Comparison of ENCODE assay signal across 8 cellular contexts in the genomic region with DNA sequence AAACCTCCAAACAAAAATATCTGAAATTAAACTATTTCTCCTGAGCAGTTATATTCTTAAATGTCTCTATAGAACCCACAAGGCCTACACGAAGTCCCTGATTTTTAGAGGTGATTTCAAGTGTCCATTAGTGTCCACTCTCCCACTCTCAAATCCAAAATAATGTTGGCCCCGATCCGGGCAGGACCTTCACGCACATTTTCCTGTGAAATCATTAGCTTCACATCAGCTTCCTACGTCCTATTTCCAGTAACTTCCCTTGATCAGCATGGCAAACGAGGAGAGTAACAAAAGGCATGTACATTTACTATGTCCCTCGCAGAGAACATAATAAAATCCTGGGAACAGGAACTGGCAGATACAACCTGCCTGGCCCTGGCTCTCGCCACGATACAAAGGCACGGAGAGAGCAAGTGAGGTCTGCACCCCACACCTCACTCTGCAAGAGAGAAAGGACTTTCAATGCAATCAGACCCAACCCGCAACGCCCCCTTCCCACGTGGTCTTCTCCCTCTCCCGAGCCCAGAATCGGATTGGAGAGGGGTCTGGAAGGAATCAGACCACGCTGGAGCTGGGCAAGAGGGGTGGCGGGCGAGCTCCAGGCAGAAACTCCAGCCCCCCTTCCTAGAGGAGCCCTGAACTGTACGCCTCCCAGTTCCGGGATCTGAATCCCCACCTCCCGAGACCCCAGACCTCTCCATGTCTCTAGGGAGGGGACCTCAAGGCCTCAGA. TPM values are rescaled to one million over a fixed set of nuclear protein-coding genes. Genes with fewer than 3 reads are reported as not detected.
DNase-seq lines count a peak whose midpoint lies in the region; ATAC-seq, FAIRE-seq and TF ChIP-seq lines count a peak whose summit lies in the region.

No MANE protein-coding gene starts in this region.

- peaks cover 10% of the 10 kb centered on the region for H3K4me1 Mint-ChIP-seq in activated T-helper 17 cell treated with anti-CD3 and anti-CD28 coated beads, Interleukin-2, amount 50 U/mL, for 72 hours
- H3K4me1 Mint-ChIP-seq in nephron = peaks cover 24% of the 10 kb centered on the region

- ATAC-seq in HG03432 (IDR thresholded peaks at IDR 0.05; ENCODE audit: unreplicated experiment) = peak; percentile 15
- peak; percentile 13 for ATAC-seq in activated T-helper 17 cell treated with anti-CD3 and anti-CD28 coated beads, Interleukin-2, amount 50 U/mL, for 72 hours (replicated peaks)

- H3K27me3 Mint-ChIP-seq in activated T-helper 17 cell treated with anti-CD3 and anti-CD28 coated beads, Interleukin-2, amount 50 U/mL, for 72 hours = no peaks in the 10 kb centered on the region
- H3K27me3 Mint-ChIP-seq in nephron (ENCODE audit: low read depth) = no peaks in the 10 kb centered on the region

- DNase-seq in A172 (ENCODE audit: low spot score) = peak; percentile 70
- DNase-seq in GM12891 (ENCODE audit: insufficient read length, low spot score) = peak; percentile 42
- DNase-seq in NCI-H82 treated with DMSO at 0.1 percent for 48 hours (lab: John Stamatoyannopoulos, UW; ENCODE audit: unreplicated experiment) = peak; percentile 68
- DNase-seq in fibroblast of villous mesenchyme (ENCODE audit: low read depth) = peak; percentile 67
- DNase-seq in suprapubic skin (ENCODE audit: low spot score in 2 of 2) = peak; percentile 75 to 80

- peak overlapping the region; percentile 87 for H3K27ac ChIP-seq in suprapubic skin

- no peak for TF ChIP-seq EP300 in suprapubic skin (IDR thresholded peaks at IDR 0.05)

- H3K4me1 ChIP-seq in suprapubic skin = peaks cover 42% of the 10 kb centered on the region

- no peaks in the 10 kb centered on the region for H3K9me3 ChIP-seq in suprapubic skin

- H3K27me3 ChIP-seq in suprapubic skin = no peaks in the 10 kb centered on the region

- no peaks in the 10 kb centered on the region for H3K9me3 Mint-ChIP-seq in activated T-helper 17 cell treated with anti-CD3 and anti-CD28 coated beads, Interleukin-2, amount 50 U/mL, for 72 hours
- H3K9me3 Mint-ChIP-seq in nephron = no peaks in the 10 kb centered on the region

- peak overlapping the region; percentile 93 for H3K4me3 ChIP-seq in fibroblast of villous mesenchyme (ENCODE audit: low read depth, low read length)
- peak overlapping the region; percentile 73 for H3K4me3 ChIP-seq in suprapubic skin

- H3K27ac Mint-ChIP-seq in activated T-helper 17 cell treated with anti-CD3 and anti-CD28 coated beads, Interleukin-2, amount 50 U/mL, for 72 hours = peak overlapping the region; percentile 84
- H3K27ac Mint-ChIP-seq in nephron = peak overlapping the region; percentile 93 to 97 (median 97)

- peaks cover 4% of the 10 kb centered on the region for H3K36me3 ChIP-seq in suprapubic skin

- peaks cover 5% of the 10 kb centered on the region for H3K36me3 Mint-ChIP-seq in activated T-helper 17 cell treated with anti-CD3 and anti-CD28 coated beads, Interleukin-2, amount 50 U/mL, for 72 hours (ENCODE audit: low read depth)
- H3K36me3 Mint-ChIP-seq in nephron (ENCODE audit: low read depth) = peaks cover 3% of the 10 kb centered on the region

- TF ChIP-seq CTCF in fibroblast of villous mesenchyme (IDR thresholded peaks at IDR 0.05; ENCODE audit: insufficient read depth, low read depth, low read length) (no peak), nephron (IDR thresholded peaks at IDR 0.05; ENCODE audit: unreplicated experiment in 3 of 3) (no peak), suprapubic skin (IDR thresholded peaks at IDR 0.05) (no peak)

- WGBS in suprapubic skin = 3% methylated on average over 10 of the region's 21 CpGs

- TF ChIP-seq POLR2A in GM12891 (IDR thresholded peaks at IDR 0.05; ENCODE audit: low read depth, low read length) = 0 out of 2 replicates have a peak, but pooled peaks have one; percentile 27
- no peak for TF ChIP-seq POLR2A in suprapubic skin (IDR thresholded peaks at IDR 0.05)

- H3K4me3 Mint-ChIP-seq in activated T-helper 17 cell treated with anti-CD3 and anti-CD28 coated beads, Interleukin-2, amount 50 U/mL, for 72 hours = peak overlapping the region; percentile 93
- H3K4me3 Mint-ChIP-seq in nephron = peak overlapping the region; percentile 94 to 99 (median 97)

- no peak for FAIRE-seq in GM12891 (lab: Jason Lieb, UNC)

TF ChIP-seq in GM12891, 5 proteins besides CTCF, POLR2A, EP300 and RAD21:
- TF ChIP-seq POLR2AphosphoS5 (IDR thresholded peaks at IDR 0.05; ENCODE audit: low read depth, low read length) (peak; percentile 42; the same call in 1 of the 2 replicates), TAF1 (IDR thresholded peaks at IDR 0.05; ENCODE audit: low read depth, low read length) (no peak; the same call in 1 of the 2 replicates), POU2F2 (IDR thresholded peaks at IDR 0.05; ENCODE audit: low read depth, low read length) (no peak), SPI1 (IDR thresholded peaks at IDR 0.05; ENCODE audit: low read depth, low read length) (no peak), PAX5 (IDR thresholded peaks at IDR 0.05; ENCODE audit: insufficient read depth, low read length, severe bottlenecking) (no peak)

RNA-seq across cellular contexts. Expression of a gene that starts 17.5 kb away (rescaled TPM):
- not detected in 2 replicates for total RNA-seq in A172 (2014; rRNA removed; shearing (Covaris generic))
- not detected for polyA plus RNA-seq in GM12891 (2012; ENCODE audit: low read depth, missing spikeins)
- not detected for total RNA-seq in activated T-helper 17 cell treated with anti-CD3 and anti-CD28 coated beads, Interleukin-2, amount 50 U/mL, for 72 hours
- total RNA-seq in fibroblast of villous mesenchyme = not detected in 2 replicates
- total RNA-seq in suprapubic skin = not detected

RNA-seq across cellular contexts. Expression of a gene that starts 48.4 kb away (rescaled TPM):
- total RNA-seq in A172 (2014; rRNA removed; shearing (Covaris generic)) = 41.7 and 52.6 TPM in 2 replicates
- 15.5 TPM for polyA plus RNA-seq in GM12891 (2012; ENCODE audit: low read depth, missing spikeins)
- 10 to 100 TPM; 36.9 to 73.7 TPM for total RNA-seq in activated T-helper 17 cell treated with anti-CD3 and anti-CD28 coated beads, Interleukin-2, amount 50 U/mL, for 72 hours
- 70.2 and 89.4 TPM in 2 replicates for total RNA-seq in fibroblast of villous mesenchyme
- 10 to 100 TPM; 47.9 to 56.2 (median 51.4) TPM for total RNA-seq in suprapubic skin

RNA-seq across cellular contexts. Expression of a gene that starts 48.4 kb away (rescaled TPM):
- total RNA-seq in A172 (2014; rRNA removed; shearing (Covaris generic)) = 27.1 and 29.1 TPM in 2 replicates
- 15.6 TPM for polyA plus RNA-seq in GM12891 (2012; ENCODE audit: low read depth, missing spikeins)
- total RNA-seq in activated T-helper 17 cell treated with anti-CD3 and anti-CD28 coated beads, Interleukin-2, amount 50 U/mL, for 72 hours = 10 to 100 TPM; 29.2 to 36.7 TPM
- total RNA-seq in fibroblast of villous mesenchyme (15.5 and 16.1 TPM in 2 replicates), suprapubic skin (10 to 100 TPM; 10.5 to 39.3 (median 16.1) TPM)

Comparison
In these comparisons a context has a peak if more than half of its experiments do, and no peak if none do; other contexts are left out.
1. Peak in every context shown above with its lines: DNase-seq, ATAC-seq, H3K4me3 ChIP-seq and H3K27ac ChIP-seq.